ENCODE assay signal across 8 cellular contexts in genomic region chr19:13848811-13849241, GRCh38. TPM values are rescaled to one million over a fixed set of nuclear protein-coding genes. Genes with fewer than 3 reads are reported as not detected.
DNase-seq lines count a peak whose midpoint lies in the region; ATAC-seq, FAIRE-seq and TF ChIP-seq lines count a peak whose summit lies in the region.

No MANE protein-coding gene starts in this region.

- no peak for TF ChIP-seq CTCF in keratinocyte (optimal IDR thresholded peaks at IDR 0.05 in 1 of 3, IDR thresholded peaks at IDR 0.05 in 1 of 3, conservative IDR thresholded peaks at IDR 0.05 in 1 of 3; ENCODE audit: extremely low read depth in 1 of 3, insufficient read depth in 2 of 3, low read length in 3 of 3)
- no peak for TF ChIP-seq CTCF in stomach (IDR thresholded peaks at IDR 0.05)
- no peak for TF ChIP-seq CTCF in GM13977 (IDR thresholded peaks at IDR 0.05; ENCODE audit: extremely low read depth, insufficient read depth, missing control alignments)

- peaks cover 26% of the 10 kb centered on the region for H3K4me1 Mint-ChIP-seq in activated T-helper 17 cell treated with anti-CD3 and anti-CD28 coated beads, Interleukin-2, amount 50 U/mL, for 72 hours

- no peaks in the 10 kb centered on the region for H3K9me1 ChIP-seq in keratinocyte (ENCODE audit: control insufficient read depth, extremely low read depth, insufficient read depth, low read length)

- peak; percentile 44 for DNase-seq in DMS53 (lab: John Stamatoyannopoulos, UW)
- no peak for DNase-seq in DMS53 treated with DMSO at 0.1 percent for 48 hours (lab: John Stamatoyannopoulos, UW; ENCODE audit: unreplicated experiment)
- no peak for DNase-seq in keratinocyte (ENCODE audit: low read depth, low spot score)
- DNase-seq in stomach: no peak
- no peak for DNase-seq in GM13977 (ENCODE audit: low spot score)

- H3K27me3 ChIP-seq in keratinocyte (ENCODE audit: control insufficient read depth, extremely low read depth, insufficient read depth, low read length) (no peaks in the 10 kb centered on the region), stomach (no peaks in the 10 kb centered on the region)

- H3K27ac ChIP-seq in keratinocyte (ENCODE audit: control insufficient read depth, insufficient read depth, low read length) (peak overlapping the region; percentile 55), stomach (peak overlapping the region; percentile 51 to 100 (median 99))

- no peak overlapping the region for H3K4me3 ChIP-seq in keratinocyte (ENCODE audit: control insufficient read depth in 2 of 3, extremely low read depth in 1 of 3, insufficient read depth in 2 of 3, low read depth in 1 of 3, low read length in 3 of 3)
- H3K4me3 ChIP-seq in stomach: no peak overlapping the region

- H3K4me3 Mint-ChIP-seq in activated T-helper 17 cell treated with anti-CD3 and anti-CD28 coated beads, Interleukin-2, amount 50 U/mL, for 72 hours: peak overlapping the region; percentile 87

- H3K9me3 ChIP-seq in keratinocyte (ENCODE audit: control insufficient read depth, low read depth, low read length) (no peaks in the 10 kb centered on the region), stomach (no peaks in the 10 kb centered on the region)

- intact Hi-C loops in stomach (cut with DNase I; ENCODE audit: low total_unique reads): no loop called here

- no peak for TF ChIP-seq POLR2A in stomach (IDR thresholded peaks at IDR 0.05)

- peak overlapping the region; percentile 35 for H3K9ac ChIP-seq in keratinocyte (ENCODE audit: control insufficient read depth, extremely low read depth, insufficient read depth, low read length)

- WGBS in stomach, 5 donors: 40 to 55% (median 48%) methylated on average over 9 of the region's 9 CpGs

- H3K27ac Mint-ChIP-seq in activated T-helper 17 cell treated with anti-CD3 and anti-CD28 coated beads, Interleukin-2, amount 50 U/mL, for 72 hours: peak overlapping the region; percentile 100

- TF ChIP-seq EP300 in stomach (IDR thresholded peaks at IDR 0.05): no peak

- no peaks in the 10 kb centered on the region for H4K20me1 ChIP-seq in keratinocyte (ENCODE audit: control insufficient read depth, extremely low read depth, insufficient read depth, low read length)

- ATAC-seq in activated T-helper 17 cell treated with anti-CD3 and anti-CD28 coated beads, Interleukin-2, amount 50 U/mL, for 72 hours (replicated peaks): no peak
- ATAC-seq in HG03095 (IDR thresholded peaks at IDR 0.05; ENCODE audit: unreplicated experiment) (no peak), HG03571 (IDR thresholded peaks at IDR 0.05; ENCODE audit: unreplicated experiment) (no peak)

- peaks cover 21% of the 10 kb centered on the region for H3K36me3 Mint-ChIP-seq in activated T-helper 17 cell treated with anti-CD3 and anti-CD28 coated beads, Interleukin-2, amount 50 U/mL, for 72 hours (ENCODE audit: low read depth)

- H2AFZ ChIP-seq in keratinocyte (ENCODE audit: control insufficient read depth, low read length): no peak overlapping the region

- in situ Hi-C loops in GM13977 (cut with MboI; ENCODE audit: low pct_unique_long_range_greater_than_20kb, low sequenced_read_pairs, unreplicated experiment): no loop called here

- no peaks in the 10 kb centered on the region for H3K36me3 ChIP-seq in keratinocyte (ENCODE audit: control insufficient read depth in 2 of 2, extremely low read depth in 1 of 2, insufficient read depth in 2 of 2, low read length in 2 of 2)
- no peaks in the 10 kb centered on the region for H3K36me3 ChIP-seq in stomach

- dilution Hi-C loops in keratinocyte (cut with MboI; ENCODE audit: extremely low pct_ligation_motif_present, low sequenced_read_pairs): no loop called here

- H3K4me1 ChIP-seq in keratinocyte (ENCODE audit: control insufficient read depth, extremely low read depth, insufficient read depth, low read length) (peaks cover 60% of the 10 kb centered on the region), stomach (peaks cover 42 to 91% (median 59%) of the 10 kb centered on the region in 4 donors)

- no peaks in the 10 kb centered on the region for H3K9me3 Mint-ChIP-seq in activated T-helper 17 cell treated with anti-CD3 and anti-CD28 coated beads, Interleukin-2, amount 50 U/mL, for 72 hours

- FAIRE-seq in keratinocyte (lab: Jason Lieb, UNC): no peak

- no peaks in the 10 kb centered on the region for H3K79me2 ChIP-seq in keratinocyte (ENCODE audit: control insufficient read depth, insufficient read depth, low read length)

- no peak overlapping the region for H3K4me2 ChIP-seq in keratinocyte (ENCODE audit: control insufficient read depth, extremely low read depth, insufficient read depth, low read depth, low read length)

- H3K27me3 Mint-ChIP-seq in activated T-helper 17 cell treated with anti-CD3 and anti-CD28 coated beads, Interleukin-2, amount 50 U/mL, for 72 hours: no peaks in the 10 kb centered on the region

RNA-seq across cellular contexts. Expression of gene NANOS3, which starts 28.1 kb away (rescaled TPM):
- total RNA-seq in activated T-helper 17 cell treated with anti-CD3 and anti-CD28 coated beads, Interleukin-2, amount 50 U/mL, for 72 hours: 1 to 10 TPM; 1.2 to 3.6 TPM
- polyA plus RNA-seq in keratinocyte (0.18 TPM in 1 of 3 replicates, not detected in the others), stomach (1 to 10 TPM in 1 of 3 donors, not detected in 2; 1.2 TPM)
- polyA plus RNA-seq in keratinocyte (2011; ENCODE audit: low read depth): not detected
- 0.40 TPM in 1 of 2 replicates, not detected in the other for polyA plus RNA-seq in keratinocyte (2011; cell fraction: cytosol; rRNA removed)
- polyA plus RNA-seq in keratinocyte (2011; cell fraction: nucleus; rRNA removed): not detected in 2 replicates
- polyA plus RNA-seq in keratinocyte (2012; ENCODE audit: low replicate concordance): 0.86 TPM in 1 of 2 replicates, not detected in the other
- 0.40 TPM in 1 of 3 replicates, not detected in the others for polyA minus RNA-seq in keratinocyte
- not detected for polyA minus RNA-seq in keratinocyte (2011; cell fraction: cytosol; rRNA and poly(A)+ RNA removed)
- not detected in 2 replicates for polyA minus RNA-seq in keratinocyte (2011; cell fraction: nucleus; rRNA and poly(A)+ RNA removed)
- total RNA-seq in stomach: not detected

RNA-seq across cellular contexts. Expression of gene ZSWIM4, which starts 53.6 kb away (rescaled TPM):
- 10 to 100 TPM in 1 of 2 donors, 1 to 10 TPM in 1; 5.4 to 10.6 TPM for total RNA-seq in activated T-helper 17 cell treated with anti-CD3 and anti-CD28 coated beads, Interleukin-2, amount 50 U/mL, for 72 hours
- polyA plus RNA-seq in keratinocyte (0.71 to 1.1 TPM (median 1.00 TPM) in 3 replicates), stomach (1 to 10 TPM; 2.3 to 4.9 (median 3.0) TPM)
- polyA plus RNA-seq in keratinocyte (2011; ENCODE audit: low read depth): 6.3 TPM
- 0.68 and 1.3 TPM in 2 replicates for polyA plus RNA-seq in keratinocyte (2011; cell fraction: cytosol; rRNA removed)
- polyA plus RNA-seq in keratinocyte (2011; cell fraction: nucleus; rRNA removed): 2.9 and 3.6 TPM in 2 replicates
- 1.5 and 3.8 TPM in 2 replicates for polyA plus RNA-seq in keratinocyte (2012; ENCODE audit: low replicate concordance)
- 2.1 to 3.7 TPM (median 3.1 TPM) in 3 replicates for polyA minus RNA-seq in keratinocyte
- 6.3 TPM for polyA minus RNA-seq in keratinocyte (2011; cell fraction: cytosol; rRNA and poly(A)+ RNA removed)
- 5.3 and 7.0 TPM in 2 replicates for polyA minus RNA-seq in keratinocyte (2011; cell fraction: nucleus; rRNA and poly(A)+ RNA removed)
- 10 to 100 TPM in 1 of 5 donors, 1 to 10 TPM in 4; 2.2 to 14.0 (median 4.3) TPM for total RNA-seq in stomach

RNA-seq across cellular contexts. Expression of gene BRME1, which starts 57.1 kb away (rescaled TPM):
- 10 to 100 TPM in 1 of 2 donors, 1 to 10 TPM in 1; 4.8 to 12.5 TPM for total RNA-seq in activated T-helper 17 cell treated with anti-CD3 and anti-CD28 coated beads, Interleukin-2, amount 50 U/mL, for 72 hours
- polyA plus RNA-seq in keratinocyte: 0.22 to 0.57 TPM (median 0.26 TPM) in 3 replicates
- polyA plus RNA-seq in keratinocyte (2011; ENCODE audit: low read depth): not detected
- 0.17 and 0.30 TPM in 2 replicates for polyA plus RNA-seq in keratinocyte (2011; cell fraction: cytosol; rRNA removed)
- polyA plus RNA-seq in keratinocyte (2011; cell fraction: nucleus; rRNA removed): 0.43 and 0.61 TPM in 2 replicates
- 0.44 and 0.71 TPM in 2 replicates for polyA plus RNA-seq in keratinocyte (2012; ENCODE audit: low replicate concordance)
- polyA minus RNA-seq in keratinocyte: 0.38 to 0.56 TPM in 2 of 3 replicates, not detected in the other
- polyA minus RNA-seq in keratinocyte (2011; cell fraction: cytosol; rRNA and poly(A)+ RNA removed): 1.5 TPM
- polyA minus RNA-seq in keratinocyte (2011; cell fraction: nucleus; rRNA and poly(A)+ RNA removed): not detected in 2 replicates
- 10 to 100 TPM in 1 of 5 donors, 1 to 10 TPM in 2, under 1 TPM in 1, not detected in 1; 0.87 to 14.3 (median 1.8) TPM for total RNA-seq in stomach
- polyA plus RNA-seq in stomach: 1 to 10 TPM; 1.7 to 5.8 (median 3.7) TPM

RNA-seq across cellular contexts. Expression of gene CC2D1A, which starts 57.2 kb away (rescaled TPM):
- 10 to 100 TPM; 34.6 to 35.4 TPM for total RNA-seq in activated T-helper 17 cell treated with anti-CD3 and anti-CD28 coated beads, Interleukin-2, amount 50 U/mL, for 72 hours
- polyA plus RNA-seq in keratinocyte: 11.2 to 15.6 TPM (median 14.7 TPM) in 3 replicates
- polyA plus RNA-seq in keratinocyte (2011; ENCODE audit: low read depth): 33.3 TPM
- 6.7 and 13.2 TPM in 2 replicates for polyA plus RNA-seq in keratinocyte (2011; cell fraction: cytosol; rRNA removed)
- 36.5 and 49.5 TPM in 2 replicates for polyA plus RNA-seq in keratinocyte (2011; cell fraction: nucleus; rRNA removed)
- polyA plus RNA-seq in keratinocyte (2012; ENCODE audit: low replicate concordance): 18.5 and 22.1 TPM in 2 replicates
- polyA minus RNA-seq in keratinocyte: 13.6 to 45.7 TPM (median 15.7 TPM) in 3 replicates
- 17.5 TPM for polyA minus RNA-seq in keratinocyte (2011; cell fraction: cytosol; rRNA and poly(A)+ RNA removed)
- polyA minus RNA-seq in keratinocyte (2011; cell fraction: nucleus; rRNA and poly(A)+ RNA removed): 16.7 and 18.5 TPM in 2 replicates
- 100 to 1,000 TPM in 1 of 5 donors, 10 to 100 TPM in 4; 24.8 to 381 (median 49.6) TPM for total RNA-seq in stomach
- polyA plus RNA-seq in stomach: 10 to 100 TPM; 28.0 to 38.8 (median 38.2) TPM
